Comparison of ENCODE assay signal across 7 cellular contexts in the genomic region with DNA sequence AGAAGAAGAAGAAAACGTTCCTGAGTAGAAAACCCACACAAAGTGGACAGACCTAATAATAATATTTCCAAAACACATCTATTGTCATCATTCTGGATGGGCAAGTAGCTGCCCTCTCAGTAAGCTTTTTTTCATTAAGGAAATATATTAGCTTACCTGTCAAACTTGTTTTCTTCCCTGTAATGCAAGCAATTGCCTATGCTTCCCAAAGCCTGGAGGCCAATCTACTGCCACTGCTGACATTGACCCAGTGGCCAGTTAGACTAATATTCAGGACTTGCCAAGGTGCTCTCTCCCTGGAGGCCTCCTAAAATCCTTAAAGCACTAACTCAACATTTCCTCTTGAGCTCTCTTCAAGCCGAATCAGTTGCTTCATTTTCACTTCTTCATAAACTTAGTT.
"Had no signal": no experiment of that assay in that cellular context is flagged by ENCODE, and none has a peak within 500 bp of the region (broad histone marks: within the 10 kb centered on the region; RNA-seq: fewer than 3 reads in every experiment).

No MANE protein-coding gene starts in this region.

- H3K9me3 Mint-ChIP-seq: HFFc6 had no signal

- H3K27me3 Mint-ChIP-seq: IgD-negative memory B cell had no signal

- DNase-seq: GM23248, GOT3, H7, HFFc6 had no signal

- H3K4me3 ChIP-seq: GM23248, HAP-1 had no signal

- H3K27ac ChIP-seq: GM23248, HL-60 had no signal

- H3K4me3 Mint-ChIP-seq: HFFc6, IgD-negative memory B cell had no signal

- H3K27ac Mint-ChIP-seq: HFFc6, IgD-negative memory B cell had no signal

- H3K4me1 ChIP-seq: HAP-1 had no signal

- H3K36me3 ChIP-seq: HAP-1 had no signal

- H3K9me3 ChIP-seq: HAP-1 had no signal

- H2AFZ ChIP-seq: GM23248 had no signal
